10 cellular contexts compared by ENCODE assay signal in the genomic region with DNA sequence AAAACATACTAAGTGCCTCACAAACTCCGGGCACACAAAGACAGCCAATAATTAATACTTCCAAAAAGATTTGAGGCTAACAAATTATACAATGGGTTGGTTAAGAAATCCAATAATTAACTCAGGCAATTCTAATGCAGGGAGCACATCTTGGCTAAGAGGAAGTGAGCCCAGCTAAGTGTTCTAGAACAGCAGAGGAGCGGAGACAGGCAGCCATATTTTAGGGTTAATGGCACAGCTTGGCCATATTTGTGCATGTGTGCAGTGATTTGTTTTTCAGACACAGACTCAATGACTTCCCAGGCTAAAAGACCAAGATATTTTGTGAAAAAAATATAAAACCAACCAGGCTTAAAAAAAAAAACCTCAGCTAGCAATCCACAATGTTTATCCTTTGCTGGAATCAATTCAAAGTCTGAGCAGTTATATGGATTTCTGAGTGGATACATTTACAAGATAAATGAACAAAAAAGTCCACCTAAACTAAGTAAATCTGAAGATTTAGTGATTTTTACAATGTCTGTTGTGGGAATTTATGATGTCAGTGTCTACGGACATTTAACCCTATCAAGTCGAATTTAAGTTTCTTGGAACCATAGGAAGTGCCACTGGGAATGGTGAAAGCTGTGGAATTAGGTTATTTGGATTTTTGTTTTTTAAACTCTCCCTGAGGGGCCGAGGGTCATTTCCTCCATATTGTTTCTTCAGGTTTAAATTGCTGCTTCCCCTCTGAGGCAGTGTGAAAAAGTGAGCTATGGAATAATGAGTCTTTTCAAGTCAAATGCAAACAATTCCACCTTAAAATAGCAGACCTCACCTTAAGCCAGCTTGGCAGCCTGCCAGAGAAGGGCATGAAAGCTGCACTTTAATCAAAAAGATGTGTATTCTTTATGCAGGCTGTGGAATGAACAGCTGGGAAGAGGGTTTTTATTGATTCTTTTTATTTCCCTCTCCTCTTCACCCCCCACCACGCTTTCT.
A peak's percentile ranks its signal among the peaks of the same experiment; 100 is the strongest.
DNase-seq lines count a peak whose midpoint lies in the region; ATAC-seq and TF ChIP-seq lines count a peak whose summit lies in the region.
"Had no signal": no experiment of that assay in that cellular context is flagged by ENCODE, and none has a peak within 500 bp of the region (broad histone marks: within the 10 kb centered on the region; RNA-seq: fewer than 3 reads in every experiment).

No MANE protein-coding gene starts in this region.

- no peak overlapping the region for H3T11ph ChIP-seq in H9 (ENCODE audit: low read length)

- no peak overlapping the region for H3K56ac ChIP-seq in H9 (ENCODE audit: insufficient read length, low read depth, low read length)

- no peaks in the 10 kb centered on the region for H3K27me3 Mint-ChIP-seq in H9 (ENCODE audit: low read depth)
- H3K27me3 Mint-ChIP-seq in WTC11 (ENCODE audit: low read depth), result no peaks in the 10 kb centered on the region; the same call in 1 of the 2 replicates
- H3K27me3 Mint-ChIP-seq in neural progenitor cell (ENCODE audit: insufficient read depth, low read depth), result no peaks in the 10 kb centered on the region

- no peak overlapping the region for H4K8ac ChIP-seq in H9 (replicated peaks; ENCODE audit: insufficient read length, low read depth, low read length)

- H2AFZ ChIP-seq in H9 (ENCODE audit: low read length) (no peak overlapping the region), neural progenitor cell (replicated peaks) (no peak overlapping the region)

- DNase-seq in H9 (no peak), NCI-H2029 treated with DMSO at 0.1 percent for 48 hours (lab: John Stamatoyannopoulos, UW) (peak; percentile 20), WTC11 (ENCODE audit: low spot score) (no peak), neural progenitor cell (ENCODE audit: low spot score) (no peak), posterior cingulate gyrus (no peak), SW480 (ENCODE audit: low spot score) (no peak)
- DNase-seq in activated CD4-positive, alpha-beta T cell treated with anti-CD3 and anti-CD28 coated beads for 48 hours, result no peak

- WGBS in H9 (ENCODE audit: extremely low coverage, insufficient read length, low lambda C conversion rate), result no CpG with 5 or more reads among the region's 6 CpGs

- H3K14ac ChIP-seq in H9 (ENCODE audit: insufficient read depth, low read length), result peak overlapping the region; percentile 60; the same call in 1 of the 2 replicates

- H3K27me3 ChIP-seq in H9 (ENCODE audit: insufficient read depth, low read length) (no peaks in the 10 kb centered on the region), neural progenitor cell (no peaks in the 10 kb centered on the region)

- H3K79me1 ChIP-seq in H9 (ENCODE audit: insufficient read depth, low read depth, low read length, poor library complexity, severe bottlenecking), result no peaks in the 10 kb centered on the region

- H2BK5ac ChIP-seq in H9 (ENCODE audit: insufficient read length, low read length), result no peak overlapping the region

- CTCF ChIA-PET in WTC11 (lab: Charles Lee), result interaction anchor here (0.8 to 1.0 kb wide), 3 partner anchors 167 to 392 kb away, joined by 3 to 5 read pairs (median 4); no protein-coding TSS in a partner anchor

- peaks cover 11% of the 10 kb centered on the region for H3K4me1 ChIP-seq in H9 (ENCODE audit: insufficient read depth, low read length)
- H3K4me1 ChIP-seq in neural progenitor cell, result peaks cover 16% of the 10 kb centered on the region

- H3K23me2 ChIP-seq in H9 (ENCODE audit: insufficient read length, low read depth, low read length, poor library complexity, severe bottlenecking), result no peaks in the 10 kb centered on the region

- H3K9me3 Mint-ChIP-seq in H9, result no peaks in the 10 kb centered on the region; a peak in 1 of 5 replicates
- peaks cover 5% of the 10 kb centered on the region for H3K9me3 Mint-ChIP-seq in WTC11
- no peaks in the 10 kb centered on the region for H3K9me3 Mint-ChIP-seq in neural progenitor cell

- H3K27ac ChIP-seq in H9 (ENCODE audit: insufficient read length, low read depth, low read length) (peak overlapping the region; percentile 94), neural progenitor cell (no peak overlapping the region)
- H3K27ac ChIP-seq: KMS-11 had no signal

- H3K36me3 ChIP-seq in neural progenitor cell, result no peaks in the 10 kb centered on the region

- intact Hi-C loops in posterior cingulate gyrus (cut with DNase I), result no loop called here

- POLR2A ChIA-PET in WTC11 (lab: Charles Lee), result interaction anchor here (0.6 to 0.7 kb wide), 2 partner anchors 95 to 250 kb away, joined by 3 to 4 read pairs; no protein-coding TSS in a partner anchor

- ATAC-seq in WTC11, result peak; percentile 54
- ATAC-seq in GM21723 (IDR thresholded peaks at IDR 0.05; ENCODE audit: unreplicated experiment), result no peak
- ATAC-seq: stimulated activated effector memory CD8-positive, alpha-beta T cell treated with anti-CD3 and anti-CD28 coated beads, Interleukin-12 subunit alpha, Interleukin-12 subunit beta, amount 100 ng/mL, for 72 hours had no signal

- no peaks in the 10 kb centered on the region for H3K79me2 ChIP-seq in H9 (ENCODE audit: insufficient read depth, low read length)
- no peaks in the 10 kb centered on the region for H3K79me2 ChIP-seq in neural progenitor cell (ENCODE audit: low read depth)

- H3K27ac Mint-ChIP-seq in H9 (peak overlapping the region; percentile 72 to 97 (median 97)), WTC11 (peak overlapping the region; percentile 95), neural progenitor cell (peak overlapping the region; percentile 18)
- H3K27ac Mint-ChIP-seq: stimulated activated effector memory CD8-positive, alpha-beta T cell treated with anti-CD3 and anti-CD28 coated beads, Interleukin-12 subunit alpha, Interleukin-12 subunit beta, amount 100 ng/mL, for 72 hours had no signal

- H3K36me3 Mint-ChIP-seq in H9 (ENCODE audit: insufficient read depth in 1 of 3, low read depth in 3 of 3) (no peaks in the 10 kb centered on the region; a peak in 1 of 7 replicates), WTC11 (peaks cover 5% of the 10 kb centered on the region; the same call in 1 of the 2 replicates), neural progenitor cell (no peaks in the 10 kb centered on the region)
- H3K36me3 Mint-ChIP-seq: stimulated activated effector memory CD8-positive, alpha-beta T cell treated with anti-CD3 and anti-CD28 coated beads, Interleukin-12 subunit alpha, Interleukin-12 subunit beta, amount 100 ng/mL, for 72 hours had no signal

- no peak overlapping the region for H4K91ac ChIP-seq in H9 (ENCODE audit: insufficient read length, low read depth, low read length)

- H3K9me3 ChIP-seq in H9 (ENCODE audit: control insufficient read depth, low read depth, low read length) (no peaks in the 10 kb centered on the region), neural progenitor cell (ENCODE audit: low read depth) (no peaks in the 10 kb centered on the region)

- peaks cover 7% of the 10 kb centered on the region for H3F3A ChIP-seq in neural progenitor cell (ENCODE audit: low read depth)

- no peak overlapping the region for H3K23ac ChIP-seq in H9 (ENCODE audit: insufficient read length, low read depth, low read length)

- H3K18ac ChIP-seq in H9 (ENCODE audit: insufficient read length, low read depth, low read length), result peak overlapping the region; percentile 84

- peak overlapping the region; percentile 26 for H2BK20ac ChIP-seq in H9 (ENCODE audit: low read depth, low read length, poor library complexity, severe bottlenecking)

- H3K4ac ChIP-seq in H9 (ENCODE audit: low read depth, low read length), result no peak overlapping the region; the same call in 1 of the 2 replicates

- H3K4me1 Mint-ChIP-seq in H9, result peaks cover 44 to 55% of the 10 kb centered on the region in 2 experiments
- H3K4me1 Mint-ChIP-seq in WTC11, result peaks cover 76% of the 10 kb centered on the region
- H3K4me1 Mint-ChIP-seq in neural progenitor cell, result peaks cover 30% of the 10 kb centered on the region

- peak overlapping the region; percentile 69 for H2BK12ac ChIP-seq in H9 (ENCODE audit: insufficient read length, low read depth, low read length)

- no peak overlapping the region for H3K4me3 ChIP-seq in neural progenitor cell

- no peak overlapping the region for H2AK5ac ChIP-seq in H9 (ENCODE audit: insufficient read length, low read length)

- H3K9ac ChIP-seq in H9 (ENCODE audit: extremely low read depth, insufficient read length, low read length), result no peak overlapping the region
- no peak overlapping the region for H3K9ac ChIP-seq in neural progenitor cell
- H3K9ac ChIP-seq: KMS-11 had no signal

- H3K4me2 ChIP-seq in H9 (ENCODE audit: insufficient read depth, insufficient read length, low read length) (peak overlapping the region; percentile 3), neural progenitor cell (peak overlapping the region; percentile 13)
- H3K4me2 ChIP-seq: KMS-11 had no signal

- no peak overlapping the region for H2BK15ac ChIP-seq in H9 (ENCODE audit: low read depth, low read length)

- H2BK120ac ChIP-seq in H9 (ENCODE audit: low read depth, low read length, poor library complexity, severe bottlenecking), result peak overlapping the region; percentile 14

- H3K4me3 Mint-ChIP-seq in H9, result no peak overlapping the region; a peak in 2 of 5 replicates
- peak overlapping the region; percentile 26 for H3K4me3 Mint-ChIP-seq in WTC11
- H3K4me3 Mint-ChIP-seq in neural progenitor cell, result no peak overlapping the region
- H3K4me3 Mint-ChIP-seq: stimulated activated effector memory CD8-positive, alpha-beta T cell treated with anti-CD3 and anti-CD28 coated beads, Interleukin-12 subunit alpha, Interleukin-12 subunit beta, amount 100 ng/mL, for 72 hours had no signal

- H4K20me1 ChIP-seq in H9 (ENCODE audit: control insufficient read depth, insufficient read depth, insufficient read length) (no peaks in the 10 kb centered on the region), neural progenitor cell (ENCODE audit: low read depth) (no peaks in the 10 kb centered on the region)

- TF ChIP-seq CTCF in H9 (conservative IDR thresholded peaks at IDR 0.05), result no peak
- TF ChIP-seq CTCF in WTC11 (IDR thresholded peaks at IDR 0.05), result no peak
- no peak for TF ChIP-seq CTCF in neural progenitor cell (IDR thresholded peaks at IDR 0.05)

- no peak overlapping the region for H4K5ac ChIP-seq in H9 (ENCODE audit: insufficient read length, low read depth, low read length)

TF ChIP-seq in WTC11, 78 proteins besides CTCF, POLR2A, EP300 and RAD21 (continues in another document):
- 0 out of 2 replicates have a peak, but pooled peaks have one; percentile 59 for TF ChIP-seq TEAD1 (CRISPR knock-in tag; IDR thresholded peaks at IDR 0.05)

Comparison
In these comparisons a context has a peak if more than half of its experiments do, and no peak if none do; other contexts are left out.
1. H3K27ac Mint-ChIP-seq: peak in every context shown above with its lines; median percentile 97 in H9; 95 in WTC11; 18 in neural progenitor cell.